16 cellular contexts compared by ENCODE assay signal in the genomic region with DNA sequence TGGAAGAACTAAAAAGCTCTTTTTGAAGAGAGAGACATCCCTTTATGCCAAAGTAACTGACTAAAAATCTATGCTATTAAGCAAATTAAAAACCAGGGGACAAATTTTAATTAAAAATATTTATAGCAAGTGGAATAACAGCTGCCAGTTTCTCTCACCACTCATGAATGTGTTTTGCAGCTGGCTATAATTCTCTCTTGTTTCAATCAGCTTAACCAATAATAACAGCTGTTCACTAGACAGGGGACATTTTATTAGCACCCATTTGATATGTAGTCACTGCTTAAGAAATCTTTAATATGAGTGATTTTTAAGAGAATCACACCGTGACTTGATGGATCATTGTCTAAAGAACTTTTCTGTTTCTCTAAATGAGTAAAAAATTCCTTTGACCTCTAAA. TPM values are rescaled to one million over a fixed set of nuclear protein-coding genes. Genes with fewer than 3 reads are reported as not detected.
A peak's percentile ranks its signal among the peaks of the same experiment; 100 is the strongest.
DNase-seq lines count a peak whose midpoint lies in the region; ATAC-seq and TF ChIP-seq lines count a peak whose summit lies in the region.
"Had no signal": no experiment of that assay in that cellular context is flagged by ENCODE, and none has a peak within 500 bp of the region (broad histone marks: within the 10 kb centered on the region; RNA-seq: fewer than 3 reads in every experiment).

No MANE protein-coding gene starts in this region.

- peak overlapping the region; percentile 2 for H2AFZ ChIP-seq in neural progenitor cell (replicated peaks)
- H2AFZ ChIP-seq in mammary epithelial cell (ENCODE audit: low read depth, low read length): no peak overlapping the region

- H3K4me3 Mint-ChIP-seq in neural progenitor cell: no peak overlapping the region
- no peak overlapping the region for H3K4me3 Mint-ChIP-seq in natural killer cell treated with Interleukin-12 subunit alpha and Interleukin-12 subunit beta and Interleukin-15 and Interleukin-18, amount 100 ng/mL, for 72 hours
- H3K4me3 Mint-ChIP-seq: CD8-positive, alpha-beta memory T cell; HFFc6 had no signal

- peaks cover 10% of the 10 kb centered on the region for H3K4me1 Mint-ChIP-seq in neural progenitor cell
- peaks cover 0 to 3% of the 10 kb centered on the region in 2 donors for H3K4me1 Mint-ChIP-seq in natural killer cell treated with Interleukin-12 subunit alpha and Interleukin-12 subunit beta and Interleukin-15 and Interleukin-18, amount 100 ng/mL, for 72 hours (ENCODE audit: low read depth in 2 of 2)
- H3K4me1 Mint-ChIP-seq: CD8-positive, alpha-beta memory T cell had no signal

- H3K27ac ChIP-seq in 22Rv1 (peak overlapping the region; percentile 53), Panc1 (ENCODE audit: low read length) (peak overlapping the region; percentile 39; the same call in 1 of the 2 replicates), neural progenitor cell (no peak overlapping the region), mammary epithelial cell (ENCODE audit: insufficient read depth, low read depth, low read length) (no peak overlapping the region)
- H3K27ac ChIP-seq: BLaER1, HL-60 had no signal

- H3K79me2 ChIP-seq in neural progenitor cell (ENCODE audit: low read depth) (no peaks in the 10 kb centered on the region), mammary epithelial cell (ENCODE audit: insufficient read depth, low read length) (no peaks in the 10 kb centered on the region)

- no peaks in the 10 kb centered on the region for H3K36me3 ChIP-seq in Panc1 (ENCODE audit: control insufficient read depth, insufficient read depth, low read length)
- no peaks in the 10 kb centered on the region for H3K36me3 ChIP-seq in neural progenitor cell
- H3K36me3 ChIP-seq in mammary epithelial cell (ENCODE audit: insufficient read depth, low read length): no peaks in the 10 kb centered on the region
- H3K36me3 ChIP-seq: BLaER1 had no signal

- in situ Hi-C loops in Panc1 (cut with HindIII; ENCODE audit: low pct_unique_long_range_greater_than_20kb, low sequenced_read_pairs): no loop called here
- in situ Hi-C loops in mammary epithelial cell (cut with MboI; ENCODE audit: low sequenced_read_pairs in 2 of 2): loop anchor here in 1 of 2 donors (25.0 kb wide), 1 partner anchor 267 kb away; no protein-coding TSS in a partner anchor

- no peak overlapping the region for H3K4me2 ChIP-seq in neural progenitor cell
- H3K4me2 ChIP-seq in mammary epithelial cell (ENCODE audit: insufficient read depth, low read depth, low read length): no peak overlapping the region
- H3K4me2 ChIP-seq: BLaER1 had no signal

- no peak for ATAC-seq in Panc1
- ATAC-seq in natural killer cell treated with Interleukin-12 subunit alpha and Interleukin-12 subunit beta and Interleukin-15 and Interleukin-18, amount 100 ng/mL, for 72 hours: no peak

- no peaks in the 10 kb centered on the region for H4K20me1 ChIP-seq in neural progenitor cell (ENCODE audit: low read depth)
- no peaks in the 10 kb centered on the region for H4K20me1 ChIP-seq in mammary epithelial cell (ENCODE audit: insufficient read depth, low read length)
- H4K20me1 ChIP-seq: BLaER1 had no signal

- no peaks in the 10 kb centered on the region for H3K36me3 Mint-ChIP-seq in neural progenitor cell
- H3K36me3 Mint-ChIP-seq in natural killer cell treated with Interleukin-12 subunit alpha and Interleukin-12 subunit beta and Interleukin-15 and Interleukin-18, amount 100 ng/mL, for 72 hours: no peaks in the 10 kb centered on the region

- H3K9ac ChIP-seq in neural progenitor cell: no peak overlapping the region
- H3K9ac ChIP-seq in mammary epithelial cell (ENCODE audit: insufficient read depth, low read length): no peak overlapping the region
- H3K9ac ChIP-seq: BLaER1 had no signal

- no peaks in the 10 kb centered on the region for H3K27me3 ChIP-seq in Panc1 (ENCODE audit: control insufficient read depth, insufficient read depth, low read length)
- no peaks in the 10 kb centered on the region for H3K27me3 ChIP-seq in neural progenitor cell
- no peaks in the 10 kb centered on the region for H3K27me3 ChIP-seq in mammary epithelial cell (ENCODE audit: insufficient read depth, low read length)
- H3K27me3 ChIP-seq: BLaER1 had no signal

- no peaks in the 10 kb centered on the region for H3F3A ChIP-seq in neural progenitor cell (ENCODE audit: low read depth)

- intact Hi-C loops in Panc1 (cut with micrococcal nuclease; ENCODE audit: unreplicated experiment): no loop called here
- intact Hi-C loops in mammary epithelial cell (cut with micrococcal nuclease): no loop called here

- WGBS in mammary epithelial cell (ENCODE audit: low coverage, missing lambda C conversion rate): 100% methylated on average over 1 of the region's 1 CpG

- CTCF ChIA-PET in Panc1 (lab: Charles Lee) (no interaction called here), mammary epithelial cell (lab: Charles Lee; ENCODE audit: low non-redundant PET) (no interaction called here)

- BruUV-seq in Panc1 (replicated peaks; lab: Mats Ljungman, UMichigan) (no TSS peak), mammary epithelial cell (replicated peaks; lab: Mats Ljungman, UMichigan) (no TSS peak)

- no peaks in the 10 kb centered on the region for H3K4me1 ChIP-seq in Panc1 (ENCODE audit: control insufficient read depth, insufficient read depth, low read length)
- no peaks in the 10 kb centered on the region for H3K4me1 ChIP-seq in neural progenitor cell
- no peaks in the 10 kb centered on the region for H3K4me1 ChIP-seq in mammary epithelial cell (ENCODE audit: insufficient read depth, low read length)
- H3K4me1 ChIP-seq: BLaER1 had no signal

- DNase-seq in D341Med (ENCODE audit: low spot score) (peak; percentile 43), Panc1 (ENCODE audit: low read depth, low spot score) (no peak), neural progenitor cell (ENCODE audit: low spot score) (no peak), mammary epithelial cell (no peak), AG20443 (ENCODE audit: low spot score) (no peak)
- DNase-seq in natural killer cell treated with Interleukin-12 subunit alpha and Interleukin-12 subunit beta and Interleukin-15 and Interleukin-18, amount 100 ng/mL, for 72 hours (ENCODE audit: low spot score): no peak
- DNase-seq: AML-193; CD8-positive, alpha-beta memory T cell; DMS153; DMS79 treated with DMSO at 0.1 percent for 48 hours; GDM1; HCEC 1CT; HFFc6 had no signal

- H3K27ac Mint-ChIP-seq in neural progenitor cell: no peak overlapping the region
- no peak overlapping the region for H3K27ac Mint-ChIP-seq in natural killer cell treated with Interleukin-12 subunit alpha and Interleukin-12 subunit beta and Interleukin-15 and Interleukin-18, amount 100 ng/mL, for 72 hours
- H3K27ac Mint-ChIP-seq: CD8-positive, alpha-beta memory T cell; HFFc6 had no signal

- H3K4me3 ChIP-seq in Panc1 (ENCODE audit: low read depth in 2 of 2, low read length in 2 of 2) (no peak overlapping the region), neural progenitor cell (no peak overlapping the region), mammary epithelial cell (replicated peaks in 1 of 3; ENCODE audit: insufficient read depth in 1 of 3, low read depth in 2 of 3, low read length in 3 of 3) (no peak overlapping the region)
- H3K4me3 ChIP-seq: BLaER1 had no signal

- H3K9me3 ChIP-seq in Panc1 (ENCODE audit: control insufficient read depth, insufficient read depth, low read depth, low read length): no peaks in the 10 kb centered on the region
- H3K9me3 ChIP-seq in neural progenitor cell (ENCODE audit: low read depth): no peaks in the 10 kb centered on the region
- no peaks in the 10 kb centered on the region for H3K9me3 ChIP-seq in mammary epithelial cell (replicated peaks; ENCODE audit: insufficient read depth, low read length)
- H3K9me3 ChIP-seq: BLaER1 had no signal

- TF ChIP-seq CTCF in 22Rv1 (IDR thresholded peaks at IDR 0.05) (no peak), Panc1 (IDR thresholded peaks at IDR 0.05) (no peak), neural progenitor cell (IDR thresholded peaks at IDR 0.05) (no peak), mammary epithelial cell (conservative IDR thresholded peaks at IDR 0.05 in 1 of 2, IDR thresholded peaks at IDR 0.05 in 1 of 2; ENCODE audit: extremely low read depth in 1 of 2, insufficient read depth in 1 of 2, low read depth in 1 of 2, low read length in 2 of 2) (no peak)

- POLR2A ChIA-PET in Panc1 (lab: Charles Lee): no interaction called here

- dilution Hi-C loops in mammary epithelial cell (cut with HindIII; ENCODE audit: low sequenced_read_pairs): no loop called here

- H3K9me3 Mint-ChIP-seq in neural progenitor cell: no peaks in the 10 kb centered on the region
- no peaks in the 10 kb centered on the region for H3K9me3 Mint-ChIP-seq in natural killer cell treated with Interleukin-12 subunit alpha and Interleukin-12 subunit beta and Interleukin-15 and Interleukin-18, amount 100 ng/mL, for 72 hours
- H3K9me3 Mint-ChIP-seq: CD8-positive, alpha-beta memory T cell; HFFc6 had no signal

- H3K27me3 Mint-ChIP-seq in neural progenitor cell (ENCODE audit: insufficient read depth, low read depth): no peaks in the 10 kb centered on the region
- peaks cover 34 to 54% of the 10 kb centered on the region in 2 donors for H3K27me3 Mint-ChIP-seq in natural killer cell treated with Interleukin-12 subunit alpha and Interleukin-12 subunit beta and Interleukin-15 and Interleukin-18, amount 100 ng/mL, for 72 hours

RNA-seq across cellular contexts. Expression of a gene that starts 34.2 kb away (rescaled TPM):
- 161 TPM for total RNA-seq in Panc1 (2021; ENCODE audit: unreplicated experiment)
- polyA plus RNA-seq in Panc1 (2012; ENCODE audit: insufficient read length): 60.4 TPM
- total RNA-seq in neural progenitor cell (ENCODE audit: low replicate concordance): 39.4 and 70.0 TPM in 2 replicates
- total RNA-seq in mammary epithelial cell: 10 to 100 TPM; 36.7 to 99.1 TPM
- 41.0 TPM for polyA plus RNA-seq in mammary epithelial cell
- polyA minus RNA-seq in mammary epithelial cell: 21.6 TPM
- 10 to 100 TPM; 64.4 to 96.4 TPM for total RNA-seq in natural killer cell treated with Interleukin-12 subunit alpha and Interleukin-12 subunit beta and Interleukin-15 and Interleukin-18, amount 100 ng/mL, for 72 hours

Comparison
In these comparisons a context has a peak if more than half of its experiments do, and no peak if none do; other contexts are left out.
1. H3K27ac ChIP-seq: peak in 22Rv1 (single experiment) and Panc1 (single experiment); none in neural progenitor cell (single experiment) and mammary epithelial cell (single experiment).